ENCODE assay signal across 1 cellular context in the genomic region with DNA sequence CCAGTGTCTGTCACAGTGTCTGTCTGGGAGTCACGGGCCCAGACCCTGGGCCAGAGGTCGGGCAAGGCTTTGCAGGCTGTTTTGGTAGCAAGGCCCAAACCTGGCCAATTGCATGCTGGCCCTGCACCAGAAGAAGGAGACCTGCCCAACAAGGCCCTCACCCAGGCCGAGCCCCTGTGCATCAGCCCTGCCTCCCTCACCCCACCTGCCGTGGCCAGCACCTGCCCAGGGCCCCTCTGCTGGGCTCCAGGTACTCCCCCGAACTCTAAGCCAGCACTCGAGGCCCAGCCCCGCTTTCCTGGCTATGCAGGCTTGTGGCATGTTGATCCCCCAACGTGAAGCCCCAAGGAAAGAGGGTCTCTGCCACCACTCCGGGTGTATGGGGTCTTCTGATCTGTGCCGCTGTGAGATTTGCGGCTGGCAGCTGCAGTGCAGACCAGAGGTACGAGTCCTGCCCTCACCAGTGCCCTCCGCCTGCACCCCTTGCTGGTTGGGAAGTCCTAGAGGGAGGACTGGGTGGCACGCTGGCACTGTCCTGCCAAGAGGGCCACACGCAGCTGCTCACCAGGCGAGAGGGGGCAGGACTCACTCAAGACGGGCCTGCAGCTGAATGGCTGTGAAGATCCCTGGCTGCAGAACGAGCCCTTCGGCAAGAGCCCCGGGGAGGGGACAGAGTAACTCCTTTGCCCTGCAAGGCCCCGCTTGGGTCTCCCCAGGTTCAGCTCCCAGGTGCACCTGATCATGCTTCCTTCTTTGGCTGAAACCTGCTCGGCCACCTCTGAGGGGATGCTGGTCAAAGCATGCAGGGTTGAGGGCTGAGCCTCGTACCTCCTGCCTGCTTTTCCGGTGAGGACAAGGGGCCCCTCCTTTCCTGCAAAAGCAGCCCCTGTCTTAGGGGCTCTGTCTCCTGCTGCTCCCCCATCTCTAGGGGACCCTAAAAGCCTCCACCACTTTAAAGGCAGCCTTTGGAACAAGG.
A peak's percentile ranks its signal among the peaks of the same experiment; 100 is the strongest.
TF ChIP-seq lines count a peak whose summit lies in the region.

No MANE protein-coding gene starts in this region.

TF ChIP-seq in K562, 482 proteins besides CTCF, POLR2A, EP300 and RAD21 (continued from another document and continues in another):
- TF ChIP-seq, protein P1, sequence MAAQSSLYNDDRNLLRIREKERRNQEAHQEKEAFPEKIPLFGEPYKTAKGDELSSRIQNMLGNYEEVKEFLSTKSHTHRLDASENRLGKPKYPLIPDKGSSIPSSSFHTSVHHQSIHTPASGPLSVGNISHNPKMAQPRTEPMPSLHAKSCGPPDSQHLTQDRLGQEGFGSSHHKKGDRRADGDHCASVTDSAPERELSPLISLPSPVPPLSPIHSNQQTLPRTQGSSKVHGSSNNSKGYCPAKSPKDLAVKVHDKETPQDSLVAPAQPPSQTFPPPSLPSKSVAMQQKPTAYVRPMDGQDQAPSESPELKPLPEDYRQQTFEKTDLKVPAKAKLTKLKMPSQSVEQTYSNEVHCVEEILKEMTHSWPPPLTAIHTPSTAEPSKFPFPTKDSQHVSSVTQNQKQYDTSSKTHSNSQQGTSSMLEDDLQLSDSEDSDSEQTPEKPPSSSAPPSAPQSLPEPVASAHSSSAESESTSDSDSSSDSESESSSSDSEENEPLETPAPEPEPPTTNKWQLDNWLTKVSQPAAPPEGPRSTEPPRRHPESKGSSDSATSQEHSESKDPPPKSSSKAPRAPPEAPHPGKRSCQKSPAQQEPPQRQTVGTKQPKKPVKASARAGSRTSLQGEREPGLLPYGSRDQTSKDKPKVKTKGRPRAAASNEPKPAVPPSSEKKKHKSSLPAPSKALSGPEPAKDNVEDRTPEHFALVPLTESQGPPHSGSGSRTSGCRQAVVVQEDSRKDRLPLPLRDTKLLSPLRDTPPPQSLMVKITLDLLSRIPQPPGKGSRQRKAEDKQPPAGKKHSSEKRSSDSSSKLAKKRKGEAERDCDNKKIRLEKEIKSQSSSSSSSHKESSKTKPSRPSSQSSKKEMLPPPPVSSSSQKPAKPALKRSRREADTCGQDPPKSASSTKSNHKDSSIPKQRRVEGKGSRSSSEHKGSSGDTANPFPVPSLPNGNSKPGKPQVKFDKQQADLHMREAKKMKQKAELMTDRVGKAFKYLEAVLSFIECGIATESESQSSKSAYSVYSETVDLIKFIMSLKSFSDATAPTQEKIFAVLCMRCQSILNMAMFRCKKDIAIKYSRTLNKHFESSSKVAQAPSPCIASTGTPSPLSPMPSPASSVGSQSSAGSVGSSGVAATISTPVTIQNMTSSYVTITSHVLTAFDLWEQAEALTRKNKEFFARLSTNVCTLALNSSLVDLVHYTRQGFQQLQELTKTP (IDR thresholded peaks at IDR 0.05; ENCODE audit: low read depth in 1 of 2, partially characterized antibody in 2 of 2), result no peak
- TF ChIP-seq EGR1 (conservative IDR thresholded peaks at IDR 0.05) (no peak), CBFA2T2 (conservative IDR thresholded peaks at IDR 0.05) (no peak), DACH1 (IDR thresholded peaks at IDR 0.05; ENCODE audit: partially characterized antibody) (no peak), PHB (CRISPR knock-in tag; IDR thresholded peaks at IDR 0.05) (peak; percentile 70; the same call in 1 of the 2 replicates), NR4A1 (CRISPR knock-in tag; IDR thresholded peaks at IDR 0.05) (0 out of 2 replicates have a peak, but pooled peaks have one; percentile 19), NR4A1 (tag; IDR thresholded peaks at IDR 0.05) (no peak), ZNF695 (CRISPR knock-in tag; IDR thresholded peaks at IDR 0.05) (no peak), ZNF316 (IDR thresholded peaks at IDR 0.05) (no peak), HMGN3 (IDR thresholded peaks at IDR 0.05; ENCODE audit: borderline replicate concordance, extremely low read depth, insufficient read length, low read depth, low read length) (peak; percentile 8), ZBTB1 (CRISPR knock-in tag; IDR thresholded peaks at IDR 0.05; ENCODE audit: borderline replicate concordance, low read depth) (no peak), ZZZ3 (IDR thresholded peaks at IDR 0.05) (no peak), NCOA4 (IDR thresholded peaks at IDR 0.05; ENCODE audit: partially characterized antibody) (no peak), ZNF431 (CRISPR knock-in tag; IDR thresholded peaks at IDR 0.05) (no peak), CBFA2T3 (IDR thresholded peaks at IDR 0.05) (no peak), MAFK (IDR thresholded peaks at IDR 0.05; ENCODE audit: low read length) (no peak), SMARCE1 (IDR thresholded peaks at IDR 0.05) (no peak), ZNF224 (CRISPR knock-in tag; IDR thresholded peaks at IDR 0.05) (no peak), SIX5 (IDR thresholded peaks at IDR 0.05; ENCODE audit: borderline replicate concordance in 1 of 2, insufficient read depth in 1 of 2, low read depth in 1 of 2, low read length in 2 of 2) (no peak; a peak in 1 of 4 replicates), NEUROD1 (IDR thresholded peaks at IDR 0.05; ENCODE audit: borderline replicate concordance, low read depth, low read length, partially characterized antibody) (no peak), NONO (IDR thresholded peaks at IDR 0.05; ENCODE audit: low read depth in 2 of 2, low read length in 1 of 2) (no peak), ZNF764 (CRISPR knock-in tag; IDR thresholded peaks at IDR 0.05; ENCODE audit: low read depth) (no peak), ATF7 (IDR thresholded peaks at IDR 0.05) (no peak), SAP30 (IDR thresholded peaks at IDR 0.05; ENCODE audit: borderline replicate concordance, insufficient read depth, low read depth, low read length, poor library complexity, severe bottlenecking) (peak; percentile 22), SUPT5H (IDR thresholded peaks at IDR 0.05) (no peak), ZNF212 (CRISPR knock-in tag; IDR thresholded peaks at IDR 0.05) (no peak), ATF1 (CRISPR knock-in tag; IDR thresholded peaks at IDR 0.05) (no peak), ATF1 (tag; IDR thresholded peaks at IDR 0.05) (no peak), ZNF785 (CRISPR knock-in tag; IDR thresholded peaks at IDR 0.05) (no peak), RBM34 (IDR thresholded peaks at IDR 0.05; ENCODE audit: borderline replicate concordance, insufficient read depth, low read length) (no peak), ERF (CRISPR knock-in tag; IDR thresholded peaks at IDR 0.05) (no peak), TARDBP (IDR thresholded peaks at IDR 0.05) (no peak), ZBTB7A (IDR thresholded peaks at IDR 0.05; ENCODE audit: borderline replicate concordance, control insufficient read depth, low read depth, low read length) (peak; percentile 32; the same call in 1 of the 2 replicates), MXI1 (IDR thresholded peaks at IDR 0.05; ENCODE audit: low read depth, low read length) (no peak)
- TF ChIP-seq, protein P2, sequence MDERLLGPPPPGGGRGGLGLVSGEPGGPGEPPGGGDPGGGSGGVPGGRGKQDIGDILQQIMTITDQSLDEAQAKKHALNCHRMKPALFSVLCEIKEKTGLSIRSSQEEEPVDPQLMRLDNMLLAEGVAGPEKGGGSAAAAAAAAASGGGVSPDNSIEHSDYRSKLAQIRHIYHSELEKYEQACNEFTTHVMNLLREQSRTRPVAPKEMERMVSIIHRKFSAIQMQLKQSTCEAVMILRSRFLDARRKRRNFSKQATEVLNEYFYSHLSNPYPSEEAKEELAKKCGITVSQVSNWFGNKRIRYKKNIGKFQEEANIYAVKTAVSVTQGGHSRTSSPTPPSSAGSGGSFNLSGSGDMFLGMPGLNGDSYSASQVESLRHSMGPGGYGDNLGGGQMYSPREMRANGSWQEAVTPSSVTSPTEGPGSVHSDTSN (CRISPR knock-in tag; IDR thresholded peaks at IDR 0.05; ENCODE audit: low read depth), result 0 out of 2 replicates have a peak, but pooled peaks have one; percentile 4
- TF ChIP-seq, protein P2 (tag; conservative IDR thresholded peaks at IDR 0.05; ENCODE audit: low read depth), result no peak
- TF ChIP-seq, protein P3, sequence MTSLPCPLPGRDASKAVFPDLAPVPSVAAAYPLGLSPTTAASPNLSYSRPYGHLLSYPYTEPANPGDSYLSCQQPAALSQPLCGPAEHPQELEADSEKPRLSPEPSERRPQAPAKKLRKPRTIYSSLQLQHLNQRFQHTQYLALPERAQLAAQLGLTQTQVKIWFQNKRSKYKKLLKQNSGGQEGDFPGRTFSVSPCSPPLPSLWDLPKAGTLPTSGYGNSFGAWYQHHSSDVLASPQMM (CRISPR knock-in tag; IDR thresholded peaks at IDR 0.05), result no peak
- TF ChIP-seq, protein P4, sequence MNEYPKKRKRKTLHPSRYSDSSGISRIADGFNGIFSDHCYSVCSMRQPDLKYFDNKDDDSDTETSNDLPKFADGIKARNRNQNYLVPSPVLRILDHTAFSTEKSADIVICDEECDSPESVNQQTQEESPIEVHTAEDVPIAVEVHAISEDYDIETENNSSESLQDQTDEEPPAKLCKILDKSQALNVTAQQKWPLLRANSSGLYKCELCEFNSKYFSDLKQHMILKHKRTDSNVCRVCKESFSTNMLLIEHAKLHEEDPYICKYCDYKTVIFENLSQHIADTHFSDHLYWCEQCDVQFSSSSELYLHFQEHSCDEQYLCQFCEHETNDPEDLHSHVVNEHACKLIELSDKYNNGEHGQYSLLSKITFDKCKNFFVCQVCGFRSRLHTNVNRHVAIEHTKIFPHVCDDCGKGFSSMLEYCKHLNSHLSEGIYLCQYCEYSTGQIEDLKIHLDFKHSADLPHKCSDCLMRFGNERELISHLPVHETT (CRISPR knock-in tag; conservative IDR thresholded peaks at IDR 0.05 in 1 of 2, IDR thresholded peaks at IDR 0.05 in 1 of 2), result 0 out of 4 replicates have a peak, but pooled peaks of 1 of the 2 experiments have one; percentile 46
- TF ChIP-seq, protein P5, sequence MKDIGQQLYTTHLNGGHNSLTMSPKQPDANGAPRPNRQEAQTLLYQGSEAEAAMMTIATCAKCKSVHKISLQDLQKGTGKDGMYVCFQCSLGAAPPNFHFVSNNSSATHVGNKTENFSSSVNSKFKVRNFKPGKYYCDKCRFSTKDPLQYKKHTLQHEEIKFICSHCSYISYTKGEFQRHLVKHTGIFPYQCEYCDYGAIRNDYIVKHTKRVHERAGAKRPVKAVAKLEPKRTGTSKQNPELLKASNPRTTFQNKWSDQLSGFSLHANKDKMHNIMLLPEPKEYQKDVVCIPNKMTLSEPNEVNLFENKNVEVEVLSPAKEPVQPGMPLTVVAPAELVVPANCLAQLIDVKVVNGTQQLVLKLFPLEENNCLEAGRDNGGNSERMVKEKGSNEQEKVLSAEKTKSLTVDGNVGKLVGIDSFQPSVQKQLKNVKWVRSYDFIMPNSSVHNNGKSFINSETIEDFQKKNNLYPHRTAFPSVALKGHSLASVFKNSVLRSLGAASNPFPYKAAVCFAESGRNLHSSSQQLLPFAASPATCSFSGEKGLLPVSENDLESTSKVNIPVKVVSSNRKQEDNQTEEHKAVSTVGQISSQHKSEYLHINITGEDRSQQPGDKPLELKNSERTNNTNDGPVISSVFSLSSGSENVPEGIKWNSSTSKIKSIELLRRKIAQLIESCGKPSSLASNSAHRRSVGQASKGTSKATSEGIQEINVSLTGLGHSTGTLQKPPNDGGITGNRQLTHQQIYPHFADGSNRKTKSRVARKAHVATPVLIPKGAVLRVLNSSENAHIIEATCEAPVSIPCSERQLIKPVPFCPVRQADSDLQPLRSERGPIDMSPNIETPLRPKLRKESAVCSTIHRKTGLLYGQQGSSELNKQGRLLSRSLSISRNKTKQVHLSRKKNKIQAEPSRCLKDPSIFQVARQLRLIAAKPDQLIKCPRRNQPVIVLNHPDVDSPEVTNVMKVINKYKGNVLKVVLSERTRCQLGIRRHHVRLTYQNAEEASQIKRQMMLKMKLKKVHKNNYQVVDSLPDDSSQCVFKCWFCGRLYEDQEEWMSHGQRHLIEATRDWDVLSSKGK (CRISPR knock-in tag; IDR thresholded peaks at IDR 0.05), result no peak
- TF ChIP-seq, protein P6, sequence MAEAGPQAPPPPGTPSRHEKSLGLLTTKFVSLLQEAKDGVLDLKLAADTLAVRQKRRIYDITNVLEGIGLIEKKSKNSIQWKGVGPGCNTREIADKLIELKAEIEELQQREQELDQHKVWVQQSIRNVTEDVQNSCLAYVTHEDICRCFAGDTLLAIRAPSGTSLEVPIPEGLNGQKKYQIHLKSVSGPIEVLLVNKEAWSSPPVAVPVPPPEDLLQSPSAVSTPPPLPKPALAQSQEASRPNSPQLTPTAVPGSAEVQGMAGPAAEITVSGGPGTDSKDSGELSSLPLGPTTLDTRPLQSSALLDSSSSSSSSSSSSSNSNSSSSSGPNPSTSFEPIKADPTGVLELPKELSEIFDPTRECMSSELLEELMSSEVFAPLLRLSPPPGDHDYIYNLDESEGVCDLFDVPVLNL (CRISPR knock-in tag; IDR thresholded peaks at IDR 0.05; ENCODE audit: low read depth), result no peak
- TF ChIP-seq, protein P7, sequence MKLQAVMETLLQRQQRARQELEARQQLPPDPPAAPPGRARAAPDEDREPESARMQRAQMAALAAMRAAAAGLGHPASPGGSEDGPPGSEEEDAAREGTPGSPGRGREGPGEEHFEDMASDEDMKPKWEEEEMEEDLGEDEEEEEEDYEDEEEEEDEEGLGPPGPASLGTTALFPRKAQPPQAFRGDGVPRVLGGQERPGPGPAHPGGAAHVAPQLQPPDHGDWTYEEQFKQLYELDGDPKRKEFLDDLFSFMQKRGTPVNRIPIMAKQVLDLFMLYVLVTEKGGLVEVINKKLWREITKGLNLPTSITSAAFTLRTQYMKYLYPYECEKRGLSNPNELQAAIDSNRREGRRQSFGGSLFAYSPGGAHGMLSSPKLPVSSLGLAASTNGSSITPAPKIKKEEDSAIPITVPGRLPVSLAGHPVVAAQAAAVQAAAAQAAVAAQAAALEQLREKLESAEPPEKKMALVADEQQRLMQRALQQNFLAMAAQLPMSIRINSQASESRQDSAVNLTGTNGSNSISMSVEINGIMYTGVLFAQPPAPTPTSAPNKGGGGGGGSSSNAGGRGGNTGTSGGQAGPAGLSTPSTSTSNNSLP (IDR thresholded peaks at IDR 0.05; ENCODE audit: borderline replicate concordance, low read depth, low read length), result no peak
- TF ChIP-seq, protein P8, sequence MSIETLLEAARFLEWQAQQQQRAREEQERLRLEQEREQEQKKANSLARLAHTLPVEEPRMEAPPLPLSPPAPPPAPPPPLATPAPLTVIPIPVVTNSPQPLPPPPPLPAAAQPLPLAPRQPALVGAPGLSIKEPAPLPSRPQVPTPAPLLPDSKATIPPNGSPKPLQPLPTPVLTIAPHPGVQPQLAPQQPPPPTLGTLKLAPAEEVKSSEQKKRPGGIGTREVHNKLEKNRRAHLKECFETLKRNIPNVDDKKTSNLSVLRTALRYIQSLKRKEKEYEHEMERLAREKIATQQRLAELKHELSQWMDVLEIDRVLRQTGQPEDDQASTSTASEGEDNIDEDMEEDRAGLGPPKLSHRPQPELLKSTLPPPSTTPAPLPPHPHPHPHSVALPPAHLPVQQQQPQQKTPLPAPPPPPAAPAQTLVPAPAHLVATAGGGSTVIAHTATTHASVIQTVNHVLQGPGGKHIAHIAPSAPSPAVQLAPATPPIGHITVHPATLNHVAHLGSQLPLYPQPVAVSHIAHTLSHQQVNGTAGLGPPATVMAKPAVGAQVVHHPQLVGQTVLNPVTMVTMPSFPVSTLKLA (conservative IDR thresholded peaks at IDR 0.05), result no peak
